ENCODE assay signal across 8 cellular contexts in genomic region chr7:77538186-77538907, GRCh38. TPM values are rescaled to one million over a fixed set of nuclear protein-coding genes. Genes with fewer than 3 reads are reported as not detected.
DNase-seq lines count a peak whose midpoint lies in the region; ATAC-seq and TF ChIP-seq lines count a peak whose summit lies in the region.

No MANE protein-coding gene starts in this region.

- H3K27me3 ChIP-seq in heart right ventricle, result no peaks in the 10 kb centered on the region

- no peak for TF ChIP-seq CTCF in HEK293 (tag by site-specific recombination; IDR thresholded peaks at IDR 0.05)
- TF ChIP-seq CTCF in heart right ventricle (IDR thresholded peaks at IDR 0.05), result no peak
- no peak for TF ChIP-seq CTCF in osteocyte (IDR thresholded peaks at IDR 0.05)

- 0 to 1% methylated on average over 31 of the region's 31 CpGs for WGBS in heart right ventricle, 2 donors

- H3K36me3 Mint-ChIP-seq in osteocyte (ENCODE audit: unreplicated experiment), result no peaks in the 10 kb centered on the region

- POLR2A ChIA-PET in HEK293 (lab: Yijun Ruan, JAX), result interaction anchor here (0.6 kb wide), 1 partner anchor 10 kb away, joined by 3 read pairs; no protein-coding TSS in a partner anchor

- H3K36me3 ChIP-seq in HEK293 (ENCODE audit: control insufficient read depth in 2 of 2, insufficient read depth in 1 of 2, low read length in 2 of 2), result no peaks in the 10 kb centered on the region
- peaks cover 0 to 6% (median 0%) of the 10 kb centered on the region in 9 donors for H3K36me3 ChIP-seq in heart right ventricle

- H3K4me1 ChIP-seq in HEK293 (ENCODE audit: control insufficient read depth, insufficient read depth, low read length), result no peaks in the 10 kb centered on the region; the same call in 1 of the 2 replicates
- H3K4me1 ChIP-seq in heart right ventricle, result peaks cover 6 to 54% (median 44%) of the 10 kb centered on the region in 9 donors

- CTCF ChIA-PET in HEK293 (lab: Yijun Ruan, JAX), result interaction anchor here (0.7 to 1.0 kb wide), 2 partner anchors 113 to 291 kb away, joined by 3 read pairs; no protein-coding TSS in a partner anchor

- no peaks in the 10 kb centered on the region for H3K27me3 Mint-ChIP-seq in osteocyte (ENCODE audit: unreplicated experiment)

- DNase-seq in CMK (ENCODE audit: low read depth), result peak; percentile 60
- DNase-seq in NCI-H82 treated with DMSO at 0.1 percent for 48 hours (lab: John Stamatoyannopoulos, UW; ENCODE audit: unreplicated experiment), result peak; percentile 52
- DNase-seq in anterior cingulate cortex (lab: John Stamatoyannopoulos, UW), result peak in 49 of 58 donors; percentile 4 to 72 (median 40)
- DNase-seq in heart right ventricle, result peak; percentile 77 to 91
- peak; percentile 88 for DNase-seq in osteocyte (ENCODE audit: extremely low spot score, unreplicated experiment)

- H3K9me3 ChIP-seq in HEK293 (ENCODE audit: control insufficient read depth, insufficient read depth, low read depth, low read length) (no peaks in the 10 kb centered on the region), heart right ventricle (no peaks in the 10 kb centered on the region)

- intact Hi-C loops in heart right ventricle (cut with DNase I), result loop anchor here in 3 of 10 donors (5.0 to 10.0 kb wide), 5 partner anchors 34 to 159 kb away; partner anchors contain the start of genes GSAP (in 1 of the 3) and RSBN1L (in 1 of the 3)

- ATAC-seq in heart right ventricle (peak; percentile 41 to 79 (median 66)), GM21447 (IDR thresholded peaks at IDR 0.05; ENCODE audit: unreplicated experiment) (no peak), HG02981 (IDR thresholded peaks at IDR 0.05; ENCODE audit: unreplicated experiment) (no peak)

- H3K27ac Mint-ChIP-seq in osteocyte (ENCODE audit: unreplicated experiment), result peak overlapping the region; percentile 94

- H3K4me1 Mint-ChIP-seq in osteocyte (ENCODE audit: unreplicated experiment), result peaks cover 44% of the 10 kb centered on the region

- H3K4me3 ChIP-seq in HEK293 (ENCODE audit: low read depth, low read length), result peak overlapping the region; percentile 65
- H3K4me3 ChIP-seq in heart right ventricle, result peak overlapping the region; percentile 88 to 100 (median 96)

- peak overlapping the region; percentile 85 for H3K4me3 Mint-ChIP-seq in osteocyte (ENCODE audit: unreplicated experiment)

- H3K27ac ChIP-seq in HEK293 (ENCODE audit: extremely low read depth, low read depth, low read length) (peak overlapping the region; percentile 94), heart right ventricle (peak overlapping the region; percentile 96 to 100 (median 99))

- no peaks in the 10 kb centered on the region for H3K9me3 Mint-ChIP-seq in osteocyte (ENCODE audit: unreplicated experiment)

TF ChIP-seq in HEK293, 187 proteins besides CTCF, POLR2A, EP300 and RAD21 (continues in another document):
- TF ChIP-seq KLF8 (tag by site-specific recombination; IDR thresholded peaks at IDR 0.05), result 0 out of 2 replicates have a peak, but pooled peaks have one; percentile 3
- TF ChIP-seq PATZ1 (tag by site-specific recombination; IDR thresholded peaks at IDR 0.05), result peak; percentile 58
- peak; percentile 59 for TF ChIP-seq ZNF398 (tag by site-specific recombination; IDR thresholded peaks at IDR 0.05)
- no peak for TF ChIP-seq ZNF155 (tag by site-specific recombination; IDR thresholded peaks at IDR 0.05)
- TF ChIP-seq ZNF707 (tag by site-specific recombination; IDR thresholded peaks at IDR 0.05), result no peak
- peak; percentile 23; the same call in 1 of the 2 replicates for TF ChIP-seq GLIS1 (tag by site-specific recombination; IDR thresholded peaks at IDR 0.05)
- TF ChIP-seq EGR2 (tag by site-specific recombination; IDR thresholded peaks at IDR 0.05; ENCODE audit: low read depth), result peak; percentile 90
- TF ChIP-seq IKZF3 (tag by site-specific recombination; IDR thresholded peaks at IDR 0.05), result peak; percentile 91
- no peak for TF ChIP-seq ZNF16 (tag by site-specific recombination; IDR thresholded peaks at IDR 0.05; ENCODE audit: low read depth)
- peak; percentile 63 for TF ChIP-seq SP2 (tag by site-specific recombination; IDR thresholded peaks at IDR 0.05)
- TF ChIP-seq PRDM4 (tag by site-specific recombination; IDR thresholded peaks at IDR 0.05), result 0 out of 2 replicates have a peak, but pooled peaks have one; percentile 10
- TF ChIP-seq, protein P1, sequence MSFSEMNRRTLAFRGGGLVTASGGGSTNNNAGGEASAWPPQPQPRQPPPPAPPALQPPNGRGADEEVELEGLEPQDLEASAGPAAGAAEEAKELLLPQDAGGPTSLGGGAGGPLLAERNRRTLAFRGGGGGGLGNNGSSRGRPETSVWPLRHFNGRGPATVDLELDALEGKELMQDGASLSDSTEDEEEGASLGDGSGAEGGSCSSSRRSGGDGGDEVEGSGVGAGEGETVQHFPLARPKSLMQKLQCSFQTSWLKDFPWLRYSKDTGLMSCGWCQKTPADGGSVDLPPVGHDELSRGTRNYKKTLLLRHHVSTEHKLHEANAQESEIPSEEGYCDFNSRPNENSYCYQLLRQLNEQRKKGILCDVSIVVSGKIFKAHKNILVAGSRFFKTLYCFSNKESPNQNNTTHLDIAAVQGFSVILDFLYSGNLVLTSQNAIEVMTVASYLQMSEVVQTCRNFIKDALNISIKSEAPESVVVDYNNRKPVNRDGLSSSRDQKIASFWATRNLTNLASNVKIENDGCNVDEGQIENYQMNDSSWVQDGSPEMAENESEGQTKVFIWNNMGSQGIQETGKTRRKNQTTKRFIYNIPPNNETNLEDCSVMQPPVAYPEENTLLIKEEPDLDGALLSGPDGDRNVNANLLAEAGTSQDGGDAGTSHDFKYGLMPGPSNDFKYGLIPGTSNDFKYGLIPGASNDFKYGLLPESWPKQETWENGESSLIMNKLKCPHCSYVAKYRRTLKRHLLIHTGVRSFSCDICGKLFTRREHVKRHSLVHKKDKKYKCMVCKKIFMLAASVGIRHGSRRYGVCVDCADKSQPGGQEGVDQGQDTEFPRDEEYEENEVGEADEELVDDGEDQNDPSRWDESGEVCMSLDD (tag by site-specific recombination; IDR thresholded peaks at IDR 0.05), result no peak
- peak; percentile 42; the same call in 1 of the 2 replicates for TF ChIP-seq ZNF335 (tag by site-specific recombination; conservative IDR thresholded peaks at IDR 0.05)

RNA-seq across cellular contexts. Expression of gene PTPN12, which starts 1.3 kb away (rescaled TPM):
- 10 to 100 TPM; 33.4 to 56.1 (median 42.6) TPM for total RNA-seq in heart right ventricle
- polyA plus RNA-seq in heart right ventricle, result 10 to 100 TPM; 24.0 to 64.5 TPM
- total RNA-seq in osteocyte, result 79.7 and 85.4 TPM in 2 replicates

Comparison
In these comparisons a context has a peak if more than half of its experiments do, and no peak if none do; other contexts are left out.
1. ATAC-seq: peak in heart right ventricle (8 of 8); none in GM21447 (single experiment) and HG02981 (single experiment).
2. Peak in every context shown above with its lines, with median percentiles within 50 percentile points of each other: DNase-seq.